Comparison of ENCODE assay signal across 2 cellular contexts in genomic region chr6:132964101-132964867, GRCh38.
TF ChIP-seq lines count a peak whose summit lies in the region.

No MANE protein-coding gene starts in this region.

TF ChIP-seq in IMR-90, 13 proteins besides CTCF, POLR2A, EP300 and RAD21 (continued from another document):
- TF ChIP-seq USF2 (IDR thresholded peaks at IDR 0.05; ENCODE audit: low read depth, low read length): no peak
TF ChIP-seq in IMR-90: peak in this region for 0.

TF ChIP-seq in SK-N-SH treated with all-trans-retinoic acid at 6 μM for 48 hours, 23 proteins besides CTCF, POLR2A, EP300 and RAD21:
- peak; percentile 73; the same call in 1 of the 2 replicates for TF ChIP-seq TSHZ2 (CRISPR knock-in tag; IDR thresholded peaks at IDR 0.05)
- TF ChIP-seq CREB5 (CRISPR knock-in tag; IDR thresholded peaks at IDR 0.05; ENCODE audit: low read depth): peak; percentile 85
- TF ChIP-seq ZNF70 (CRISPR knock-in tag; IDR thresholded peaks at IDR 0.05): no peak
- no peak for TF ChIP-seq POU6F1 (CRISPR knock-in tag; IDR thresholded peaks at IDR 0.05; ENCODE audit: borderline replicate concordance, low read depth)
- no peak for TF ChIP-seq TOX (CRISPR knock-in tag; IDR thresholded peaks at IDR 0.05; ENCODE audit: borderline replicate concordance)
- peak; percentile 57; the same call in 1 of the 2 replicates for TF ChIP-seq ZFP3 (CRISPR knock-in tag; IDR thresholded peaks at IDR 0.05)
- TF ChIP-seq TCF4 (CRISPR knock-in tag; IDR thresholded peaks at IDR 0.05; ENCODE audit: borderline replicate concordance): peak; percentile 55; the same call in 1 of the 2 replicates
- 0 out of 2 replicates have a peak, but pooled peaks have one; percentile 20 for TF ChIP-seq ZNF565 (CRISPR knock-in tag; conservative IDR thresholded peaks at IDR 0.05; ENCODE audit: low read depth)
- peak; percentile 81 for TF ChIP-seq ISL1 (CRISPR knock-in tag; IDR thresholded peaks at IDR 0.05)
- no peak for TF ChIP-seq CSDC2 (CRISPR knock-in tag; IDR thresholded peaks at IDR 0.05)
